In the genomic region with DNA sequence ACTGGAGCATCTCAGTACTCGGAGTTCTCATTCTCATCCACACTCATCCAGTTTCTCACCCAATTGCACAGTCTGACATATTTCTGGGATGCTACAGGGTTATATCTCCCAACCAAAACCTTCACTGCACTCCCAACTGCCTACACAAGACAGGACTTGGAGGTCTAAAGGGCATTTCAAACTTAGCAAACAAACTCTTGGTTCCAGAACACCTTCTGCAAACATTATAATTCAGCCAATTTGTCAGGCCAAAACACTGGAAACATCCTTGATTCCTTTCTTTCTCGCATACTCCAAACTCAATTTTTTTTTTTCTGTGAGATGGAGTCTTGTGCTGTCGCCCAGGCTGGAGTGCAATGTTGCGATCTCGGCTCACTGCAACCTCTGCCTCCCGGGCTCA, we compare ENCODE assay signal across 1 cellular context.
TF ChIP-seq lines count a peak whose summit lies in the region.

No MANE protein-coding gene starts in this region.

TF ChIP-seq in H1, 55 proteins besides CTCF, POLR2A, EP300 and RAD21:
- TF ChIP-seq, protein P1, sequence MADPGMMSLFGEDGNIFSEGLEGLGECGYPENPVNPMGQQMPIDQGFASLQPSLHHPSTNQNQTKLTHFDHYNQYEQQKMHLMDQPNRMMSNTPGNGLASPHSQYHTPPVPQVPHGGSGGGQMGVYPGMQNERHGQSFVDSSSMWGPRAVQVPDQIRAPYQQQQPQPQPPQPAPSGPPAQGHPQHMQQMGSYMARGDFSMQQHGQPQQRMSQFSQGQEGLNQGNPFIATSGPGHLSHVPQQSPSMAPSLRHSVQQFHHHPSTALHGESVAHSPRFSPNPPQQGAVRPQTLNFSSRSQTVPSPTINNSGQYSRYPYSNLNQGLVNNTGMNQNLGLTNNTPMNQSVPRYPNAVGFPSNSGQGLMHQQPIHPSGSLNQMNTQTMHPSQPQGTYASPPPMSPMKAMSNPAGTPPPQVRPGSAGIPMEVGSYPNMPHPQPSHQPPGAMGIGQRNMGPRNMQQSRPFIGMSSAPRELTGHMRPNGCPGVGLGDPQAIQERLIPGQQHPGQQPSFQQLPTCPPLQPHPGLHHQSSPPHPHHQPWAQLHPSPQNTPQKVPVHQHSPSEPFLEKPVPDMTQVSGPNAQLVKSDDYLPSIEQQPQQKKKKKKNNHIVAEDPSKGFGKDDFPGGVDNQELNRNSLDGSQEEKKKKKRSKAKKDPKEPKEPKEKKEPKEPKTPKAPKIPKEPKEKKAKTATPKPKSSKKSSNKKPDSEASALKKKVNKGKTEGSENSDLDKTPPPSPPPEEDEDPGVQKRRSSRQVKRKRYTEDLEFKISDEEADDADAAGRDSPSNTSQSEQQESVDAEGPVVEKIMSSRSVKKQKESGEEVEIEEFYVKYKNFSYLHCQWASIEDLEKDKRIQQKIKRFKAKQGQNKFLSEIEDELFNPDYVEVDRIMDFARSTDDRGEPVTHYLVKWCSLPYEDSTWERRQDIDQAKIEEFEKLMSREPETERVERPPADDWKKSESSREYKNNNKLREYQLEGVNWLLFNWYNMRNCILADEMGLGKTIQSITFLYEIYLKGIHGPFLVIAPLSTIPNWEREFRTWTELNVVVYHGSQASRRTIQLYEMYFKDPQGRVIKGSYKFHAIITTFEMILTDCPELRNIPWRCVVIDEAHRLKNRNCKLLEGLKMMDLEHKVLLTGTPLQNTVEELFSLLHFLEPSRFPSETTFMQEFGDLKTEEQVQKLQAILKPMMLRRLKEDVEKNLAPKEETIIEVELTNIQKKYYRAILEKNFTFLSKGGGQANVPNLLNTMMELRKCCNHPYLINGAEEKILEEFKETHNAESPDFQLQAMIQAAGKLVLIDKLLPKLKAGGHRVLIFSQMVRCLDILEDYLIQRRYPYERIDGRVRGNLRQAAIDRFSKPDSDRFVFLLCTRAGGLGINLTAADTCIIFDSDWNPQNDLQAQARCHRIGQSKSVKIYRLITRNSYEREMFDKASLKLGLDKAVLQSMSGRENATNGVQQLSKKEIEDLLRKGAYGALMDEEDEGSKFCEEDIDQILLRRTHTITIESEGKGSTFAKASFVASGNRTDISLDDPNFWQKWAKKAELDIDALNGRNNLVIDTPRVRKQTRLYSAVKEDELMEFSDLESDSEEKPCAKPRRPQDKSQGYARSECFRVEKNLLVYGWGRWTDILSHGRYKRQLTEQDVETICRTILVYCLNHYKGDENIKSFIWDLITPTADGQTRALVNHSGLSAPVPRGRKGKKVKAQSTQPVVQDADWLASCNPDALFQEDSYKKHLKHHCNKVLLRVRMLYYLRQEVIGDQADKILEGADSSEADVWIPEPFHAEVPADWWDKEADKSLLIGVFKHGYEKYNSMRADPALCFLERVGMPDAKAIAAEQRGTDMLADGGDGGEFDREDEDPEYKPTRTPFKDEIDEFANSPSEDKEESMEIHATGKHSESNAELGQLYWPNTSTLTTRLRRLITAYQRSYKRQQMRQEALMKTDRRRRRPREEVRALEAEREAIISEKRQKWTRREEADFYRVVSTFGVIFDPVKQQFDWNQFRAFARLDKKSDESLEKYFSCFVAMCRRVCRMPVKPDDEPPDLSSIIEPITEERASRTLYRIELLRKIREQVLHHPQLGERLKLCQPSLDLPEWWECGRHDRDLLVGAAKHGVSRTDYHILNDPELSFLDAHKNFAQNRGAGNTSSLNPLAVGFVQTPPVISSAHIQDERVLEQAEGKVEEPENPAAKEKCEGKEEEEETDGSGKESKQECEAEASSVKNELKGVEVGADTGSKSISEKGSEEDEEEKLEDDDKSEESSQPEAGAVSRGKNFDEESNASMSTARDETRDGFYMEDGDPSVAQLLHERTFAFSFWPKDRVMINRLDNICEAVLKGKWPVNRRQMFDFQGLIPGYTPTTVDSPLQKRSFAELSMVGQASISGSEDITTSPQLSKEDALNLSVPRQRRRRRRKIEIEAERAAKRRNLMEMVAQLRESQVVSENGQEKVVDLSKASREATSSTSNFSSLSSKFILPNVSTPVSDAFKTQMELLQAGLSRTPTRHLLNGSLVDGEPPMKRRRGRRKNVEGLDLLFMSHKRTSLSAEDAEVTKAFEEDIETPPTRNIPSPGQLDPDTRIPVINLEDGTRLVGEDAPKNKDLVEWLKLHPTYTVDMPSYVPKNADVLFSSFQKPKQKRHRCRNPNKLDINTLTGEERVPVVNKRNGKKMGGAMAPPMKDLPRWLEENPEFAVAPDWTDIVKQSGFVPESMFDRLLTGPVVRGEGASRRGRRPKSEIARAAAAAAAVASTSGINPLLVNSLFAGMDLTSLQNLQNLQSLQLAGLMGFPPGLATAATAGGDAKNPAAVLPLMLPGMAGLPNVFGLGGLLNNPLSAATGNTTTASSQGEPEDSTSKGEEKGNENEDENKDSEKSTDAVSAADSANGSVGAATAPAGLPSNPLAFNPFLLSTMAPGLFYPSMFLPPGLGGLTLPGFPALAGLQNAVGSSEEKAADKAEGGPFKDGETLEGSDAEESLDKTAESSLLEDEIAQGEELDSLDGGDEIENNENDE (IDR thresholded peaks at IDR 0.05; ENCODE audit: insufficient replicate concordance, low read length): no peak
- TF ChIP-seq, protein P2, sequence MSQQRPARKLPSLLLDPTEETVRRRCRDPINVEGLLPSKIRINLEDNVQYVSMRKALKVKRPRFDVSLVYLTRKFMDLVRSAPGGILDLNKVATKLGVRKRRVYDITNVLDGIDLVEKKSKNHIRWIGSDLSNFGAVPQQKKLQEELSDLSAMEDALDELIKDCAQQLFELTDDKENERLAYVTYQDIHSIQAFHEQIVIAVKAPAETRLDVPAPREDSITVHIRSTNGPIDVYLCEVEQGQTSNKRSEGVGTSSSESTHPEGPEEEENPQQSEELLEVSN (IDR thresholded peaks at IDR 0.05): no peak
- no peak for TF ChIP-seq BRCA1 (IDR thresholded peaks at IDR 0.05; ENCODE audit: low read depth, low read length)
- no peak for TF ChIP-seq GTF2F1 (IDR thresholded peaks at IDR 0.05; ENCODE audit: borderline replicate concordance, low read depth, low read length)
- no peak for TF ChIP-seq CEBPB (IDR thresholded peaks at IDR 0.05; ENCODE audit: low read depth, low read length)
- TF ChIP-seq, protein P3, sequence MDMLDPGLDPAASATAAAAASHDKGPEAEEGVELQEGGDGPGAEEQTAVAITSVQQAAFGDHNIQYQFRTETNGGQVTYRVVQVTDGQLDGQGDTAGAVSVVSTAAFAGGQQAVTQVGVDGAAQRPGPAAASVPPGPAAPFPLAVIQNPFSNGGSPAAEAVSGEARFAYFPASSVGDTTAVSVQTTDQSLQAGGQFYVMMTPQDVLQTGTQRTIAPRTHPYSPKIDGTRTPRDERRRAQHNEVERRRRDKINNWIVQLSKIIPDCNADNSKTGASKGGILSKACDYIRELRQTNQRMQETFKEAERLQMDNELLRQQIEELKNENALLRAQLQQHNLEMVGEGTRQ (IDR thresholded peaks at IDR 0.05; ENCODE audit: low read length): no peak
